12 cellular contexts compared by ENCODE assay signal in the genomic region with DNA sequence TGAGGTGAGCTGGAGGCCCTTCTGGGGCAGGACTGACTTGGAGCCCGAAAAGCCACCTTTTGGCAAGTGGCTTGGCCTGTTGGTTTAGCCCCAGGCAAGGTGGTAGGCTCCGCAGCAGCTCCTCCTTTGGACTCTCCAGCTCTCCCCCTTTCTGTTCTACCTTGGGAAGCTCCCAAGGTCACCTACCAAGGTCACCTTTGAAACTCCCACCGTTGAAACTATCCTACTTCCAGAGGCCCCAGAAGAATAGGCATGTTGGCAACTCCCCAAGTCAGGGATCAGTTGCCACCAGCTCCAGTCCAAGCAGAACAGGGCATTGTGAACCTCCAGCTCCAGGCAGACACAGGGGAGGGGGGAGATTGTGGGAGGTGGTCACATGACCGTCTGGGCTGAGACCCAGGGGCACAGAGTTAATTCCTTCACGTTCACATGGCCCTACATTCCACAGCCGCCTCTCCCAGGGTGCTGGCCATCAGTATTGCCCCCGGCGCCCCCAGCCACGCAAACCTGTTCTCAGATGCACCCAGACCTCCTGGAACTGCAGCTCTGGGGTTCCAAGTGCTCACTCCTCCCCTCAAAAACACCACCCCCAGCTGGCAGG. TPM values are rescaled to one million over a fixed set of nuclear protein-coding genes. Genes with fewer than 3 reads are reported as not detected.
A peak's percentile ranks its signal among the peaks of the same experiment; 100 is the strongest.
DNase-seq lines count a peak whose midpoint lies in the region; TF ChIP-seq lines count a peak whose summit lies in the region.
"Had no signal": no experiment of that assay in that cellular context is flagged by ENCODE, and none has a peak within 500 bp of the region (broad histone marks: within the 10 kb centered on the region; RNA-seq: fewer than 3 reads in every experiment).

No MANE protein-coding gene starts in this region.

- peak overlapping the region; percentile 47 for H2AFZ ChIP-seq in parathyroid adenoma

- TF ChIP-seq CTCF in BE2C (IDR thresholded peaks at IDR 0.05; ENCODE audit: low read depth, low read length) (no peak), left ventricle myocardium inferior (IDR thresholded peaks at IDR 0.05; ENCODE audit: borderline replicate concordance) (no peak), parathyroid adenoma (IDR thresholded peaks at IDR 0.05) (no peak)

- H3K9me3 ChIP-seq in BE2C, result no peaks in the 10 kb centered on the region
- no peaks in the 10 kb centered on the region for H3K9me3 ChIP-seq in left ventricle myocardium inferior (replicated peaks)
- H3K9me3 ChIP-seq in parathyroid adenoma (ENCODE audit: control insufficient read depth, low read length), result no peaks in the 10 kb centered on the region

- peaks cover 11% of the 10 kb centered on the region for H3K79me2 ChIP-seq in parathyroid adenoma

- no peak overlapping the region for H3K9ac ChIP-seq in parathyroid adenoma

- intact Hi-C loops in left ventricle myocardium inferior (cut with micrococcal nuclease), result no loop called here

- H3K27ac ChIP-seq in left ventricle myocardium inferior (replicated peaks) (peak overlapping the region; percentile 83), parathyroid adenoma (peak overlapping the region; percentile 47)
- H3K27ac ChIP-seq: SK-N-MC had no signal

- DNase-seq in BE2C, result peak; percentile 50
- peak; percentile 61 for DNase-seq in amniotic epithelial cell (ENCODE audit: low read depth)
- DNase-seq in left ventricle myocardium inferior, result peak; percentile 75
- no peak for DNase-seq in central memory CD4-positive, alpha-beta T cell
- no peak for DNase-seq in cortex of kidney (lab: John Stamatoyannopoulos, UW)
- no peak for DNase-seq in activated gamma-delta T cell treated with Interleukin-2 at 50 U/mL for 16 hours
- DNase-seq in HT-29 (ENCODE audit: low spot score), result no peak
- DNase-seq: activated CD8-positive, alpha-beta memory T cell treated with anti-CD3 and anti-CD28 coated beads, Interleukin-2, amount 10 ng/mL, durations not matched to agents 7 days and 5 days; AML-193; NCI-H187 treated with DMSO at 0.1 percent for 48 hours had no signal

- no peaks in the 10 kb centered on the region; the same call in 1 of the 2 replicates for H3K4me1 ChIP-seq in BE2C
- peaks cover 20% of the 10 kb centered on the region for H3K4me1 ChIP-seq in left ventricle myocardium inferior
- peaks cover 19% of the 10 kb centered on the region for H3K4me1 ChIP-seq in parathyroid adenoma

- no peak overlapping the region for H3K4me3 ChIP-seq in BE2C (ENCODE audit: low read depth, low read length)
- H3K4me3 ChIP-seq in left ventricle myocardium inferior, result no peak overlapping the region
- no peak overlapping the region for H3K4me3 ChIP-seq in parathyroid adenoma (ENCODE audit: low read depth, low read length)
- H3K4me3 ChIP-seq: SK-N-MC had no signal

- H3K27me3 ChIP-seq in BE2C (no peaks in the 10 kb centered on the region), left ventricle myocardium inferior (ENCODE audit: low read depth) (no peaks in the 10 kb centered on the region), parathyroid adenoma (ENCODE audit: control insufficient read depth, insufficient read depth, low read length) (no peaks in the 10 kb centered on the region)

- H3K36me3 ChIP-seq in BE2C (no peaks in the 10 kb centered on the region), left ventricle myocardium inferior (no peaks in the 10 kb centered on the region), parathyroid adenoma (ENCODE audit: control insufficient read depth, insufficient read depth, low read length) (no peaks in the 10 kb centered on the region)

- H3K4me2 ChIP-seq in parathyroid adenoma (ENCODE audit: low read length), result peak overlapping the region; percentile 37

RNA-seq across cellular contexts. Expression of a gene that starts 14.4 kb away (rescaled TPM):
- polyA plus RNA-seq in BE2C (2012; ENCODE audit: insufficient read depth, insufficient read length, low read depth), result 148 TPM
- total RNA-seq in left ventricle myocardium inferior, result 35.5 TPM
- 25.7 and 31.9 TPM in 2 replicates for total RNA-seq in HT-29 (2014; rRNA removed; shearing (Covaris generic))

Comparison
In these comparisons a context has a peak if more than half of its experiments do, and no peak if none do; other contexts are left out.
1. DNase-seq: peak in BE2C (single experiment), amniotic epithelial cell (single experiment) and left ventricle myocardium inferior (single experiment); none in central memory CD4-positive, alpha-beta T cell (single experiment), cortex of kidney (single experiment), activated gamma-delta T cell treated with Interleukin-2 at 50 U/mL for 16 hours (single experiment) and HT-29 (single experiment).